In the genomic region with DNA sequence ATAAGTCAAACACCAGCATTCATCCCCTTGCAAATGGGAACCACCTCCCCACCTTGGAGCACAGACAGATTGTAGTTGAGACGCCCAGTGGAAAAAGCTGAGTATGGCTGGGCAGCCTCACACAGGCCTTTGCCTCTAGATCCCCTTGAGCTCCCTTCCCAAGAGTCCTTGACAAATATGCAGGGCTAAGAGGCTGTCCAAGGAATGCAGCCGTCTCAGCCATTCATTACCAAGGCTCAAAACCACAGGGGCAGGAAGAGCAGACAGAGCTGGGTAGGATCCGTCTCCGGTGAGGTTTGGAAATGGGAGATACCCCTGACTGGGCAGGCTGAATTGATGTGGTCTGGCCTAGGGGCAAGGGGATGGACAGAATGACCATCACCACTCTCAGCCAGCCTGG, we compare ENCODE assay signal across 26 cellular contexts.
DNase-seq lines count a peak whose midpoint lies in the region; ATAC-seq and TF ChIP-seq lines count a peak whose summit lies in the region.
"Had no signal": no experiment of that assay in that cellular context is flagged by ENCODE, and none has a peak within 500 bp of the region (broad histone marks: within the 10 kb centered on the region; RNA-seq: fewer than 3 reads in every experiment).

No MANE protein-coding gene starts in this region.

- H3K18ac ChIP-seq in mesenchymal stem cell (ENCODE audit: low read depth in 1 of 2, low read length in 2 of 2), result no peak overlapping the region

- intact Hi-C loops in Right ventricle myocardium inferior (cut with DNase I) (no loop called here), left ventricle myocardium inferior (cut with micrococcal nuclease) (no loop called here)

- no peak overlapping the region for H3K4me3 Mint-ChIP-seq in chondrocyte (ENCODE audit: unreplicated experiment)
- H3K4me3 Mint-ChIP-seq: activated T-helper 1 cell treated with anti-CD3 and anti-CD28 coated beads, Interleukin-12 subunit alpha, Interleukin-12 subunit beta, Interleukin-2, Interleukin-4 antibody, amounts not matched to agents 30 ng/mL and 10 ng/mL and 1 ng/mL, durations not matched to agents 14 hours and 24 hours and 36 hours; CD8-positive, alpha-beta T cell had no signal

- TF ChIP-seq CTCF in left ventricle myocardium inferior (IDR thresholded peaks at IDR 0.05; ENCODE audit: borderline replicate concordance), result no peak
- TF ChIP-seq CTCF in chondrocyte (IDR thresholded peaks at IDR 0.05), result no peak
- TF ChIP-seq CTCF in upper lobe of left lung (IDR thresholded peaks at IDR 0.05), result no peak

- no peaks in the 10 kb centered on the region for H3K9me3 Mint-ChIP-seq in chondrocyte (ENCODE audit: low read depth)
- H3K9me3 Mint-ChIP-seq: activated T-helper 1 cell treated with anti-CD3 and anti-CD28 coated beads, Interleukin-12 subunit alpha, Interleukin-12 subunit beta, Interleukin-2, Interleukin-4 antibody, amounts not matched to agents 30 ng/mL and 10 ng/mL and 1 ng/mL, durations not matched to agents 14 hours and 24 hours and 36 hours; CD8-positive, alpha-beta T cell had no signal

- peak overlapping the region; percentile 33 for H3K27ac Mint-ChIP-seq in chondrocyte (ENCODE audit: unreplicated experiment)
- H3K27ac Mint-ChIP-seq: activated T-helper 1 cell treated with anti-CD3 and anti-CD28 coated beads, Interleukin-12 subunit alpha, Interleukin-12 subunit beta, Interleukin-2, Interleukin-4 antibody, amounts not matched to agents 30 ng/mL and 10 ng/mL and 1 ng/mL, durations not matched to agents 14 hours and 24 hours and 36 hours; CD8-positive, alpha-beta T cell had no signal

- no peak overlapping the region for H2BK5ac ChIP-seq in mesenchymal stem cell (ENCODE audit: low read depth, low read length, poor library complexity, severe bottlenecking)

- ATAC-seq in Right ventricle myocardium inferior (peak; percentile 42), upper lobe of left lung (ENCODE audit: low FRiP score in 2 of 2) (peak; percentile 54 to 75)
- ATAC-seq: CD8-positive, alpha-beta T cell; HepG2; mucosa of descending colon had no signal

- H3K9me3 ChIP-seq in left ventricle myocardium inferior (replicated peaks) (no peaks in the 10 kb centered on the region), mesenchymal stem cell (ENCODE audit: control insufficient read depth, low read length) (no peaks in the 10 kb centered on the region), upper lobe of left lung (no peaks in the 10 kb centered on the region)
- H3K9me3 ChIP-seq: mucosa of descending colon, prostate gland, transverse colon had no signal

- H3K9ac ChIP-seq in mesenchymal stem cell (ENCODE audit: low read length), result no peak overlapping the region

- no peak overlapping the region for H4K8ac ChIP-seq in mesenchymal stem cell (ENCODE audit: low read length)

- 58% methylated on average over 4 of the region's 4 CpGs for WGBS in mesenchymal stem cell
- 60 to 64% methylated on average over 4 of the region's 4 CpGs for WGBS in upper lobe of left lung, 2 donors

- H3K4ac ChIP-seq in mesenchymal stem cell (ENCODE audit: low read depth in 1 of 2, low read length in 2 of 2), result no peak overlapping the region

- H2BK15ac ChIP-seq in mesenchymal stem cell (ENCODE audit: low read depth, poor library complexity, severe bottlenecking), result no peak overlapping the region

- H3K23ac ChIP-seq in mesenchymal stem cell (ENCODE audit: low read length in 2 of 2), result no peak overlapping the region

- peak overlapping the region in 1 of 2 experiments; percentile 2 for H2BK12ac ChIP-seq in mesenchymal stem cell (ENCODE audit: low read length in 2 of 2)

- no peak overlapping the region for H4K91ac ChIP-seq in mesenchymal stem cell (ENCODE audit: low read length)

- H2BK120ac ChIP-seq in mesenchymal stem cell (ENCODE audit: low read depth, low read length), result no peak overlapping the region

- H3K27me3 ChIP-seq in left ventricle myocardium inferior (ENCODE audit: low read depth) (no peaks in the 10 kb centered on the region), mesenchymal stem cell (ENCODE audit: control insufficient read depth in 1 of 2, insufficient read depth in 1 of 2, low read length in 2 of 2) (no peaks in the 10 kb centered on the region), upper lobe of left lung (no peaks in the 10 kb centered on the region)
- H3K27me3 ChIP-seq: transverse colon had no signal

- no peak for TF ChIP-seq POLR2A in upper lobe of left lung (IDR thresholded peaks at IDR 0.05)

- H3K36me3 ChIP-seq in left ventricle myocardium inferior, result no peaks in the 10 kb centered on the region
- no peaks in the 10 kb centered on the region for H3K36me3 ChIP-seq in mesenchymal stem cell (ENCODE audit: control insufficient read depth in 1 of 2, insufficient read depth in 2 of 2, low read depth in 1 of 2, low read length in 2 of 2)
- H3K36me3 ChIP-seq in upper lobe of left lung, result no peaks in the 10 kb centered on the region
- H3K36me3 ChIP-seq: prostate gland, transverse colon, WERI-Rb-1 had no signal

- H3K4me3 ChIP-seq in left ventricle myocardium inferior, result no peak overlapping the region
- no peak overlapping the region for H3K4me3 ChIP-seq in mesenchymal stem cell (ENCODE audit: insufficient read depth in 1 of 2, low read depth in 1 of 2, low read length in 2 of 2)
- no peak overlapping the region for H3K4me3 ChIP-seq in upper lobe of left lung
- H3K4me3 ChIP-seq: GM12878, mucosa of descending colon, prostate gland, transverse colon had no signal

- no peaks in the 10 kb centered on the region for H3K4me1 ChIP-seq in left ventricle myocardium inferior
- peaks cover 7% of the 10 kb centered on the region for H3K4me1 ChIP-seq in mesenchymal stem cell (ENCODE audit: control insufficient read depth, insufficient read depth, low read depth, low read length)
- no peaks in the 10 kb centered on the region for H3K4me1 ChIP-seq in upper lobe of left lung
- H3K4me1 ChIP-seq: prostate gland, transverse colon had no signal

- no peak overlapping the region for H3K14ac ChIP-seq in mesenchymal stem cell (ENCODE audit: low read length in 2 of 2)

- H3K79me1 ChIP-seq in mesenchymal stem cell (replicated peaks; ENCODE audit: low read length, poor library complexity, severe bottlenecking), result no peaks in the 10 kb centered on the region

- TF ChIP-seq EP300 in upper lobe of left lung (IDR thresholded peaks at IDR 0.05), result no peak

- H3K27ac ChIP-seq in left ventricle myocardium inferior (replicated peaks) (no peak overlapping the region), mesenchymal stem cell (ENCODE audit: low read length, poor library complexity, severe bottlenecking) (peak overlapping the region; percentile 30), upper lobe of left lung (no peak overlapping the region)
- H3K27ac ChIP-seq: prostate gland, transverse colon, WERI-Rb-1 had no signal

- H2AFZ ChIP-seq in mesenchymal stem cell (ENCODE audit: low read depth, low read length), result no peak overlapping the region

- H3K4me2 ChIP-seq in mesenchymal stem cell (ENCODE audit: low read length, poor library complexity, severe bottlenecking), result no peak overlapping the region

- peaks cover 1% of the 10 kb centered on the region for H3K36me3 Mint-ChIP-seq in chondrocyte (ENCODE audit: low read depth)
- H3K36me3 Mint-ChIP-seq: CD8-positive, alpha-beta T cell had no signal

- DNase-seq in Right ventricle myocardium inferior (ENCODE audit: missing footprints), result no peak
- no peak for DNase-seq in left ventricle myocardium inferior
- no peak for DNase-seq in chondrocyte (ENCODE audit: low spot score)
- DNase-seq in mesenchymal stem cell, result peak; percentile 48
- no peak for DNase-seq in upper lobe of left lung
- no peak for DNase-seq in NCI-H524 (lab: John Stamatoyannopoulos, UW)
- no peak for DNase-seq in HuH-7.5 (ENCODE audit: low spot score)
- no peak for DNase-seq in NCI-H526 treated with DMSO at 0.1 percent for 48 hours (lab: John Stamatoyannopoulos, UW)
- DNase-seq: activated CD4-positive, alpha-beta T cell treated with anti-CD3 and anti-CD28 coated beads, Interleukin-2, amount 50 U/mL, for 1 hour; activated naive CD4-positive, alpha-beta T cell treated with anti-CD3 and anti-CD28 coated beads, Interleukin-2, amount 50 U/mL, for 16 hours; CD8-positive, alpha-beta T cell; cerebellar nuclear complex; DMS53; foreskin fibroblast; H7; mucosa of descending colon; NCI-H1092 treated with DMSO at 0.1 percent for 48 hours; NCI-H187 treated with DMSO at 0.1 percent for 48 hours; NCI-H226; NCI-H774; transverse colon; WERI-Rb-1 had no signal

- H2AK5ac ChIP-seq in mesenchymal stem cell (ENCODE audit: low read length, severe bottlenecking), result no peak overlapping the region

- H3K27me3 Mint-ChIP-seq in chondrocyte (ENCODE audit: low read depth), result no peaks in the 10 kb centered on the region

- H3K4me1 Mint-ChIP-seq in chondrocyte (ENCODE audit: low read depth), result peaks cover 8% of the 10 kb centered on the region
